8 cellular contexts compared by ENCODE assay signal in the genomic region with DNA sequence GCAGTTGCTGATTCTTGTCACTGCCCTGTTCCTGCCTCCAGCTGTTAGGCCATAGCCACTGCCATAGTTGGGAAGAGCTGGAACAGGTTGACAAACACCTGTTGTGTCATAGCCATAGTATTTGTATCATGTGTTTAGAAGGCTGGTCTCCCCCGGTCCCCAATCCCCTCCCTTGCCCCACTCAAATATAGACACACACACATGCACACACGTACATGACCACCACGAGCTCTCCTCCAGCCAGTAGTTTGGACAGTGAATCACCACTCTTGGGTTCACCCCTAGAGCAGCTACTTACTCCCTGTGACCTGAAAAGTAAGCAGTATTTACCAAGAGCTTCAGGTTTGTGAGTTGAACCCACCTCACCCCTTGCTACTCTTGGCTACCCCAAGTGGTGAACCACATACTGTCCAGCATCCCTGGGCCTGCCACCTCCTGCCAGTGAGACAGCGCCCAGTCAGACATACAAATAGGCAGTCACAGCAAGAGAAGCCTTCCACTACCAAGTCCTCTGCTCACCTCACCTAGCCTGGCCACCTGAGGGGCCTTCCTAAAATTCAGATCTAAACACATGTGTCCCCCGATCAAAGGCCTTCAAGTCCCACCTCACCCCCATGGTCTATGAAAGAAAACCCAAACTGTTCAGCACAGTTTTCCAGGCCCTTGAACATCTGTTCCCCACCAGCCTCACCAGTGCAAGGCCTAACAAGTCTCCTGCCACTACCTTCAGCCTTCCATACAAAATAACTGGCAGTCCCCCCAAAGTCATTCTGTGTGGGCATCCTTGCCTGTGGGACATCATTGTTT. TPM values are rescaled to one million over a fixed set of nuclear protein-coding genes. Genes with fewer than 3 reads are reported as not detected.
DNase-seq lines count a peak whose midpoint lies in the region; ATAC-seq and TF ChIP-seq lines count a peak whose summit lies in the region.

No MANE protein-coding gene starts in this region.

- H3K4me1 ChIP-seq in gastroesophageal sphincter: peaks cover 0 to 41% (median 14%) of the 10 kb centered on the region in 3 donors

- peak overlapping the region; percentile 74 to 86 (median 81) for H3K27ac ChIP-seq in gastroesophageal sphincter
- H3K27ac ChIP-seq in skin epidermis: peak overlapping the region in 20 of 21 experiments; percentile 77 to 100 (median 88)

- H3K4me3 ChIP-seq in gastroesophageal sphincter: peak overlapping the region in 1 of 2 donors; percentile 0
- peak overlapping the region in 1 of 7 experiments; percentile 11 for H3K4me3 ChIP-seq in skin epidermis

- DNase-seq in activated B cell treated with CpG ODN at 0.5 μM for 24 hours (no peak), NCI-H526 treated with DMSO at 0.1 percent for 48 hours (lab: John Stamatoyannopoulos, UW) (no peak)
- no peak for DNase-seq in activated effector memory CD4-positive, alpha-beta T cell treated with Interleukin-2 at 50 U/mL for 16 hours

- TF ChIP-seq POLR2A in gastroesophageal sphincter (IDR thresholded peaks at IDR 0.05): no peak

- H3K9me3 ChIP-seq in gastroesophageal sphincter: no peaks in the 10 kb centered on the region

- H3K27me3 Mint-ChIP-seq in activated B cell treated with CpG ODN at 0.5 μM for 24 hours: no peaks in the 10 kb centered on the region

- peaks cover 62% of the 10 kb centered on the region for H3K4me1 Mint-ChIP-seq in activated B cell treated with CpG ODN at 0.5 μM for 24 hours

- H3K27ac Mint-ChIP-seq in activated B cell treated with CpG ODN at 0.5 μM for 24 hours: peak overlapping the region; percentile 97

- no peaks in the 10 kb centered on the region for H3K27me3 ChIP-seq in gastroesophageal sphincter

- no peak for TF ChIP-seq CTCF in activated B cell treated with CpG ODN at 0.5 μM for 24 hours (IDR thresholded peaks at IDR 0.05)
- TF ChIP-seq CTCF in gastroesophageal sphincter (IDR thresholded peaks at IDR 0.05): no peak

- 84 to 86% methylated on average over 2 to 5 of the region's 5 CpGs for WGBS in gastroesophageal sphincter (ENCODE audit: low coverage in 1 of 2), 2 donors

- peaks cover 0 to 4% of the 10 kb centered on the region in 2 donors for H3K36me3 ChIP-seq in gastroesophageal sphincter

- peak overlapping the region; percentile 84 for H3K4me3 Mint-ChIP-seq in activated B cell treated with CpG ODN at 0.5 μM for 24 hours

- POLR2A ChIA-PET in activated B cell treated with CpG ODN at 0.5 μM for 24 hours (lab: Charles Lee): interaction anchor here (0.6 to 30.7 kb wide), 13 partner anchors 9 to 353 kb away, joined by 3 to 976 read pairs (median 6); a partner anchor contains a TSS

- ATAC-seq in GM21526 (IDR thresholded peaks at IDR 0.05; ENCODE audit: low FRiP score, unreplicated experiment) (peak; percentile 5), activated B cell treated with CpG ODN at 0.5 μM for 24 hours (ENCODE audit: low read depth) (peak; percentile 5), gastroesophageal sphincter (no peak), HG03095 (IDR thresholded peaks at IDR 0.05; ENCODE audit: unreplicated experiment) (no peak), GM19328 (IDR thresholded peaks at IDR 0.05; ENCODE audit: unreplicated experiment) (no peak)

- no peaks in the 10 kb centered on the region for H3K9me3 Mint-ChIP-seq in activated B cell treated with CpG ODN at 0.5 μM for 24 hours

- intact Hi-C loops in activated B cell treated with CpG ODN at 0.5 μM for 24 hours (cut with micrococcal nuclease): loop anchor here (2.0 kb wide), 2 partner anchors 14 to 48 kb away; no protein-coding TSS in a partner anchor

- no peak for TF ChIP-seq EP300 in gastroesophageal sphincter (IDR thresholded peaks at IDR 0.05)

- CTCF ChIA-PET in activated B cell treated with CpG ODN at 0.5 μM for 24 hours (lab: Charles Lee): interaction anchor here (0.9 to 2.1 kb wide), 5 partner anchors 9 to 47 kb away, joined by 3 to 10 read pairs (median 4); no protein-coding TSS in a partner anchor

- peaks cover 27% of the 10 kb centered on the region for H3K36me3 Mint-ChIP-seq in activated B cell treated with CpG ODN at 0.5 μM for 24 hours (ENCODE audit: low read depth)

RNA-seq across cellular contexts. Expression of a gene that starts 7.1 kb away (rescaled TPM):
- total RNA-seq in activated B cell treated with CpG ODN at 0.5 μM for 24 hours: 370 and 379 TPM in 2 replicates
- 100 to 1,000 TPM; 117 to 222 (median 167) TPM for total RNA-seq in gastroesophageal sphincter

Comparison
In these comparisons a context has a peak if more than half of its experiments do, and no peak if none do; other contexts are left out.
1. ATAC-seq: peak in GM21526 (single experiment) and activated B cell treated with CpG ODN at 0.5 μM for 24 hours (single experiment); none in gastroesophageal sphincter (single experiment), HG03095 (single experiment) and GM19328 (single experiment).